In the genomic region with DNA sequence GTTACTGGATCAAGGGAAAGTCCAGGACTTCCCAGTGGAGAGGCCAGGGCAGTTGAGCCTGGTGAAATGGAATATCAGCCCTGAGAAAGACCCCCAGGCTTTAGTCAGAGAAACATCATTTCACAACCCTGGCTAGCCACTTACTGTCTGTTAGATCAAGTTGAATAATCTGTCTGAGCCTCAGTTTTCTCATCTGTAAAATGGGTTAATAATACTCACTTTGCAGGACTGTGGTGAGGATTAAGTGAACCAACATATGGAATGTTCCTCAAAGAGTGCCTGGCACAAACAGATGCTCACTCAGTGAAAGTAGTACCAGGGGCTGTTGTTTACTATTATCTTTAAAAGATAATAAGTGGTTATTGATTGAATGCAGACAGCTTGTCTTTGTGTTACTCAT, we compare ENCODE assay signal across 35 cellular contexts.
"Had no signal": no experiment of that assay in that cellular context is flagged by ENCODE, and none has a peak within 500 bp of the region (broad histone marks: within the 10 kb centered on the region; RNA-seq: fewer than 3 reads in every experiment).

No MANE protein-coding gene starts in this region.

- H3K36me3 ChIP-seq: MG63 had no signal

- H3K4me3 ChIP-seq: MG63 had no signal

- H3K9me3 ChIP-seq: MG63 had no signal

- DNase-seq: Karpas-422, Kasumi-1, MG63, MM.1S, MV-4-11, NCI-H1048, NCI-H1092, NCI-H1092 treated with DMSO at 0.1 percent for 48 hours, NCI-H1105, NCI-H1105 treated with DMSO at 0.1 percent for 48 hours, NCI-H1417, NCI-H1417 treated with DMSO at 0.1 percent for 48 hours, NCI-H1436, NCI-H1436 treated with DMSO at 0.1 percent for 48 hours, NCI-H146, NCI-H1694, NCI-H1694 treated with DMSO at 0.1 percent for 48 hours, NCI-H187, NCI-H187 treated with DMSO at 0.1 percent for 48 hours, NCI-H1930, NCI-H2029, NCI-H2029 treated with DMSO at 0.1 percent for 48 hours, NCI-H2081, NCI-H2081 treated with DMSO at 0.1 percent for 48 hours, NCI-H2107, NCI-H2171, NCI-H2171 treated with DMSO at 0.1 percent for 48 hours, NCI-H2227 treated with DMSO at 0.1 percent for 48 hours, NCI-H226, NCI-H345, NCI-H446, NCI-H446 treated with DMSO at 0.1 percent for 48 hours, NCI-H510A, NCI-H510A treated with DMSO at 0.1 percent for 48 hours, NCI-H524 had no signal
